11 cellular contexts compared by ENCODE assay signal in the genomic region with DNA sequence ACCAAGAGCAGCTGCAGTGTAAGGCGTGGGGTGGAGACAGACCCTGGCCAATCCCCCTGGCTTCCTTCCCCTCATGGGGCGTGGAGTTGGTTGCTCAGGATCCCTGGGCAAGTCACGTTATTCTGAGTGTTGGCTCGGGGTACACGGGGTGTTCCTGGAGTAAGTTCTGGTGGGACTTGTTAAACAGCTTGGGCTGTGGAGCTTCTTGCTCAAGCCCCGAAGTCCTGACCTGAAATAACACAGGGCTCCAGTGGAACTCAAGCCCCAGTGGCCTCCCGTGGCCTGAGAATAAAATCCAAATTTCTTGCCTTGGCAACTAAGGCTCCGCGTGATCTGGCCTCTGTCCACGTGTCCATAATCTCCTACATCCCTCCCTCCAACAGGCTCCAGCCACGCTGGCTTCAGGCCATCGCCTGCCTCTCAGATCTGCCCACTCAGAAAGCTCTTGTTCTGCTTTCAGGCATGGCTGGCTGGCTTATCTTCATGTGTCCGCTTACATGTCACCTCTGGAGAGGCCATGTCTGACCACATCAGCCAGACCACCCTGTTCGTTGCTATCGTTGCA. TPM values are rescaled to one million over a fixed set of nuclear protein-coding genes. Genes with fewer than 3 reads are reported as not detected.
DNase-seq lines count a peak whose midpoint lies in the region; FAIRE-seq and TF ChIP-seq lines count a peak whose summit lies in the region.
"Had no signal": no experiment of that assay in that cellular context is flagged by ENCODE, and none has a peak within 500 bp of the region (broad histone marks: within the 10 kb centered on the region; RNA-seq: fewer than 3 reads in every experiment).

No MANE protein-coding gene starts in this region.

- H3K4me3 ChIP-seq in SJCRH30 (peak overlapping the region; percentile 7; the same call in 1 of the 2 replicates), fibroblast of lung (replicated peaks in 1 of 4; ENCODE audit: control extremely low read depth in 1 of 4, insufficient read depth in 1 of 4, low read depth in 3 of 4, low read length in 4 of 4) (no peak overlapping the region), thymus (ENCODE audit: low read length) (no peak overlapping the region)

- H3K27me3 ChIP-seq in SJCRH30 (no peaks in the 10 kb centered on the region), fibroblast of lung (ENCODE audit: control insufficient read depth, insufficient read depth, low read length) (no peaks in the 10 kb centered on the region), thymus (ENCODE audit: control insufficient read depth, insufficient read depth) (no peaks in the 10 kb centered on the region)

- no peak for FAIRE-seq in RCC 7860 (lab: Jason Lieb, UNC)

- DNase-seq in SJCRH30, result peak; percentile 39 to 45
- peak; percentile 45 to 67 for DNase-seq in fibroblast of lung (ENCODE audit: low read depth in 2 of 2)
- peak; percentile 92 for DNase-seq in mesenteric fat pad (ENCODE audit: low spot score)
- DNase-seq in RCC 7860 (ENCODE audit: low spot score), result no peak
- no peak for DNase-seq in dedifferentiated amniotic fluid mesenchymal stem cell (ENCODE audit: extremely low spot score)
- DNase-seq in GM03348 (ENCODE audit: low spot score), result no peak
- no peak for DNase-seq in NCI-H345 treated with DMSO at 0.1 percent for 48 hours (lab: John Stamatoyannopoulos, UW; ENCODE audit: unreplicated experiment)
- DNase-seq: activated CD8-positive, alpha-beta T cell treated with anti-CD3 and anti-CD28 coated beads, Interleukin-2, amount 10 ng/mL, durations not matched to agents 7 days and 5 days; kidney glomerular epithelial cell had no signal

- H3K27ac ChIP-seq in SJCRH30 (no peak overlapping the region), fibroblast of lung (ENCODE audit: insufficient read depth, low read length) (no peak overlapping the region), thymus (ENCODE audit: low read depth) (peak overlapping the region; percentile 18)
- H3K27ac ChIP-seq: RWPE1 had no signal

- H3K9ac ChIP-seq in fibroblast of lung (ENCODE audit: insufficient read depth, low read length), result no peak overlapping the region

- H3K36me3 ChIP-seq in SJCRH30 (no peaks in the 10 kb centered on the region), fibroblast of lung (ENCODE audit: control insufficient read depth, insufficient read depth, low read length) (no peaks in the 10 kb centered on the region), thymus (ENCODE audit: control insufficient read depth, insufficient read depth) (no peaks in the 10 kb centered on the region)

- no peak for TF ChIP-seq CTCF in fibroblast of lung (conservative IDR thresholded peaks at IDR 0.05 in 1 of 2, IDR thresholded peaks at IDR 0.05 in 1 of 2; ENCODE audit: low read depth in 1 of 2, low read length in 2 of 2)

- H3K4me1 ChIP-seq in SJCRH30 (peaks cover 4% of the 10 kb centered on the region), fibroblast of lung (ENCODE audit: control insufficient read depth, extremely low read depth, insufficient read depth, low read length) (peaks cover 2% of the 10 kb centered on the region), thymus (ENCODE audit: control insufficient read depth, insufficient read depth, low read length) (no peaks in the 10 kb centered on the region)

- WGBS in thymus, result 87% methylated on average over 15 of the region's 15 CpGs

- H2AFZ ChIP-seq in fibroblast of lung (ENCODE audit: low read length), result peak overlapping the region; percentile 30

- no peak overlapping the region for H3K4me2 ChIP-seq in fibroblast of lung (ENCODE audit: extremely low read depth, insufficient read depth, low read length)

- H4K20me1 ChIP-seq in fibroblast of lung (ENCODE audit: control insufficient read depth, extremely low read depth, insufficient read depth, low read length), result no peaks in the 10 kb centered on the region

- no peaks in the 10 kb centered on the region for H3K9me3 ChIP-seq in SJCRH30 (replicated peaks)
- H3K9me3 ChIP-seq in fibroblast of lung (ENCODE audit: control insufficient read depth, insufficient read depth, low read depth, low read length), result no peaks in the 10 kb centered on the region
- no peaks in the 10 kb centered on the region for H3K9me3 ChIP-seq in thymus (ENCODE audit: control insufficient read depth)

- H3K79me2 ChIP-seq in fibroblast of lung (ENCODE audit: control insufficient read depth, insufficient read depth, low read length), result no peaks in the 10 kb centered on the region

RNA-seq across cellular contexts. Expression of gene BCO1, which starts 49.3 kb away (rescaled TPM):
- not detected in 2 replicates for total RNA-seq in SJCRH30 (2014; rRNA removed; shearing (Covaris generic))
- under 0.01 and 0.26 TPM in 2 replicates for total RNA-seq in fibroblast of lung
- 0.05 and 0.10 TPM in 2 replicates for polyA plus RNA-seq in fibroblast of lung
- polyA plus RNA-seq in fibroblast of lung (2012), result not detected in 2 replicates
- polyA minus RNA-seq in fibroblast of lung (ENCODE audit: low replicate concordance), result not detected in 2 replicates
- total RNA-seq in mesenteric fat pad, result not detected
- polyA plus RNA-seq in thymus, result 1.2 TPM
- total RNA-seq: activated CD8-positive, alpha-beta T cell treated with anti-CD3 and anti-CD28 coated beads, Interleukin-2, amount 10 ng/mL, durations not matched to agents 7 days and 5 days had no signal

Comparison
In these comparisons a context has a peak if more than half of its experiments do, and no peak if none do; other contexts are left out.
1. DNase-seq: peak in SJCRH30 (2 of 2), fibroblast of lung (2 of 2) and mesenteric fat pad (single experiment); none in RCC 7860 (single experiment), dedifferentiated amniotic fluid mesenchymal stem cell (single experiment), GM03348 (single experiment) and NCI-H345 treated with DMSO at 0.1 percent for 48 hours (single experiment).